In the genomic region with DNA sequence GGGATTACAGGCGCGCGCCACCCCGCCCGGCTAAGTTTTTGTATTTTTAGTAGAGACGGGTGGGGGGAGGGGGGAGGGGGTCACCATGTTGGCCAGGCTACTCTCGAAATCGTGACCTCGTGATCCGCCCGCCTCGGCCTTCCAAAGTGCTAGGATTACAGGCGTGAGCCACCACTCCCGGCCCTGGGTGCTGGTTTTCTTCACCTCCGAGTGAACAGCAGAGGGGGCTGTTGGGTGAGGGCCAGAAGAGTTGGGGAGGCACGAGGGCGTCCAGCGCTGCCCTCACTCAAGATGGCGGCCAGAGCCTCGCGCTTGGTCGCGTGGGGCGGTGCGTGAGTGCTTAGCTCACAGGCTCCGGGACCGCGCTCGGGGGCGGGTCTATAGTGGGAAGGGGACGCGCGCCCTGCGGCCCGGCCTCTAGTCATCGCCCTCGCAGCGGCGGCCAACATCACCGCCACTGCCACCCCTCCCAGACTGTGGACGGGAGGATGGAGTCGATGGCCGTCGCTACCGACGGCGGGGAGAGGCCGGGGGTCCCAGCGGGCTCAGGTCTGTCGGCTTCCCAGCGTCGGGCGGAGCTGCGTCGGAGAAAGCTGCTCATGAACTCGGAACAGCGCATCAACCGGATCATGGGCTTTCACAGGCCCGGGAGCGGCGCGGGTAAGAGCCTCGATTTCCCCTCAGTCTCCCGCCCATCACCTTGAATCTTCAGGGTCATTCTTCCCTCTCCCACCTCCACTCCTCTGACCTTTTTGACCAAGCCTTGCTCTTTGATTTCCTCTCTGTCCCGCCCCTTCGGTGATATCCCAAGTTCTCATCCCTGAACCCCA, we compare ENCODE assay signal across 8 cellular contexts. TPM values are rescaled to one million over a fixed set of nuclear protein-coding genes. Genes with fewer than 3 reads are reported as not detected.
DNase-seq lines count a peak whose midpoint lies in the region; ATAC-seq and TF ChIP-seq lines count a peak whose summit lies in the region.

CAMLG (plus strand) TSS at position 416 of the 830 bp plus-strand sequence; CDS start at position 489, 73 bp downstream.

- peak; percentile 48 for TF ChIP-seq RAD21 in Ishikawa (IDR thresholded peaks at IDR 0.05; ENCODE audit: low read depth)

- H3K4me1 ChIP-seq in PC-3 (ENCODE audit: insufficient read depth, low read length) (peaks cover 8% of the 10 kb centered on the region), mucosa of rectum (ENCODE audit: control insufficient read depth in 2 of 2, insufficient read depth in 2 of 2, low read length in 2 of 2) (peaks cover 9 to 12% of the 10 kb centered on the region in 2 donors)

- CTCF ChIA-PET in PC-3 (lab: Charles Lee): no interaction called here

- POLR2A ChIA-PET in PC-3 (lab: Charles Lee; ENCODE audit: unreplicated experiment): interaction anchor here (0.6 to 1.0 kb wide), 4 partner anchors 18 to 466 kb away, joined by 3 to 9 read pairs (median 5); no protein-coding TSS in a partner anchor

- H3F3A ChIP-seq in PC-3 (ENCODE audit: low read length, unreplicated experiment): no peaks in the 10 kb centered on the region

- BruUV-seq in PC-3 (replicated peaks; lab: Mats Ljungman, UMichigan): no TSS peak

- peak within 1 kb of the TSS; percentile 95 for H3K4me2 ChIP-seq in PC-3 (ENCODE audit: low read length)

- peak; percentile 94 for ATAC-seq in GM21576 (IDR thresholded peaks at IDR 0.05; ENCODE audit: unreplicated experiment)
- peak; percentile 93 for ATAC-seq in PC-3

- H3K79me2 ChIP-seq in PC-3 (ENCODE audit: low read length): peaks cover 37% of the 10 kb centered on the region

- H4K20me1 ChIP-seq in PC-3 (ENCODE audit: low read length): no peaks in the 10 kb centered on the region

- H3K27ac ChIP-seq in PC-3 (ENCODE audit: low read length) (peak within 1 kb of the TSS; percentile 70), mucosa of rectum (ENCODE audit: low read depth in 2 of 2, low read length in 2 of 2) (peak within 1 kb of the TSS; percentile 88 to 90)

- H2AFZ ChIP-seq in PC-3 (ENCODE audit: low read length): peak within 1 kb of the TSS; percentile 94

- no peaks in the 10 kb centered on the region for H3K27me3 ChIP-seq in PC-3 (ENCODE audit: low read length)
- no peaks in the 10 kb centered on the region for H3K27me3 ChIP-seq in mucosa of rectum (ENCODE audit: control insufficient read depth in 2 of 2, insufficient read depth in 2 of 2, low read length in 2 of 2)

- no peaks in the 10 kb centered on the region for H3K9me2 ChIP-seq in PC-3 (replicated peaks; ENCODE audit: low read length)

- H3K9me3 ChIP-seq in PC-3 (ENCODE audit: low read length) (no peaks in the 10 kb centered on the region), mucosa of rectum (ENCODE audit: control insufficient read depth in 2 of 2, low read length in 2 of 2) (no peaks in the 10 kb centered on the region)

- no peak for TF ChIP-seq EP300 in Ishikawa (IDR thresholded peaks at IDR 0.05; ENCODE audit: borderline replicate concordance)

- DNase-seq in DMS53 (lab: John Stamatoyannopoulos, UW) (peak; percentile 99), PC-3 (peak; percentile 95), epithelial cell of proximal tubule (ENCODE audit: low read depth) (peak; percentile 60)
- peak; percentile 97 for DNase-seq in activated T-cell treated with anti-CD3 and anti-CD28 coated beads, Interleukin-2, amount 50 U/mL, for 1 hour
- peak; percentile 98 for DNase-seq in stimulated activated CD8-positive, alpha-beta memory T cell treated with anti-CD3 and anti-CD28 coated beads, Interleukin-4, amount 100 ng/mL, for 48 hours

- TF ChIP-seq CTCF in PC-3 (conservative IDR thresholded peaks at IDR 0.05; ENCODE audit: low read depth, low read length) (peak; percentile 55; the same call in 1 of the 2 replicates), epithelial cell of proximal tubule (conservative IDR thresholded peaks at IDR 0.05; ENCODE audit: low read depth, low read length) (peak; percentile 63)

- intact Hi-C loops in PC-3 (cut with micrococcal nuclease): loop anchor here (1.0 to 2.0 kb wide), 2 partner anchors 20 to 167 kb away; partner anchors contain the start of genes DDX46 and PCBD2

- H3K36me3 ChIP-seq in PC-3 (ENCODE audit: low read depth, low read length) (no peaks in the 10 kb centered on the region; the same call in 1 of the 2 replicates), mucosa of rectum (ENCODE audit: control insufficient read depth in 2 of 2, insufficient read depth in 2 of 2, low read length in 2 of 2) (no peaks in the 10 kb centered on the region)

- H3K9ac ChIP-seq in PC-3 (ENCODE audit: low read length): peak within 1 kb of the TSS; percentile 90
- peak within 1 kb of the TSS; percentile 95 for H3K9ac ChIP-seq in mucosa of rectum (ENCODE audit: low read depth in 1 of 2, low read length in 2 of 2)

- H3K4me3 ChIP-seq in PC-3 (ENCODE audit: low read length) (peak within 1 kb of the TSS; percentile 94), epithelial cell of proximal tubule (ENCODE audit: low read depth, low read length) (peak within 1 kb of the TSS; percentile 88), mucosa of rectum (ENCODE audit: low read length in 2 of 2) (peak within 1 kb of the TSS; percentile 95 to 96)

TF ChIP-seq in Ishikawa, 13 proteins besides CTCF, POLR2A, EP300 and RAD21:
- TF ChIP-seq TEAD4 (IDR thresholded peaks at IDR 0.05): no peak
- TF ChIP-seq TAF1 (IDR thresholded peaks at IDR 0.05; ENCODE audit: low read depth): peak; percentile 57; the same call in 1 of the 2 replicates
- peak; percentile 93 for TF ChIP-seq EGR1 (IDR thresholded peaks at IDR 0.05)
- TF ChIP-seq CREB1 (IDR thresholded peaks at IDR 0.05; ENCODE audit: low read depth): peak; percentile 92
- peak; percentile 100 for TF ChIP-seq YY1 (IDR thresholded peaks at IDR 0.05; ENCODE audit: low read depth)
- no peak for TF ChIP-seq FOXM1 (IDR thresholded peaks at IDR 0.05; ENCODE audit: borderline replicate concordance, low read depth)
- no peak for TF ChIP-seq TCF12 (IDR thresholded peaks at IDR 0.05; ENCODE audit: low read depth)
- peak; percentile 30; the same call in 1 of the 2 replicates for TF ChIP-seq NFIC (IDR thresholded peaks at IDR 0.05)
- TF ChIP-seq, protein P1, sequence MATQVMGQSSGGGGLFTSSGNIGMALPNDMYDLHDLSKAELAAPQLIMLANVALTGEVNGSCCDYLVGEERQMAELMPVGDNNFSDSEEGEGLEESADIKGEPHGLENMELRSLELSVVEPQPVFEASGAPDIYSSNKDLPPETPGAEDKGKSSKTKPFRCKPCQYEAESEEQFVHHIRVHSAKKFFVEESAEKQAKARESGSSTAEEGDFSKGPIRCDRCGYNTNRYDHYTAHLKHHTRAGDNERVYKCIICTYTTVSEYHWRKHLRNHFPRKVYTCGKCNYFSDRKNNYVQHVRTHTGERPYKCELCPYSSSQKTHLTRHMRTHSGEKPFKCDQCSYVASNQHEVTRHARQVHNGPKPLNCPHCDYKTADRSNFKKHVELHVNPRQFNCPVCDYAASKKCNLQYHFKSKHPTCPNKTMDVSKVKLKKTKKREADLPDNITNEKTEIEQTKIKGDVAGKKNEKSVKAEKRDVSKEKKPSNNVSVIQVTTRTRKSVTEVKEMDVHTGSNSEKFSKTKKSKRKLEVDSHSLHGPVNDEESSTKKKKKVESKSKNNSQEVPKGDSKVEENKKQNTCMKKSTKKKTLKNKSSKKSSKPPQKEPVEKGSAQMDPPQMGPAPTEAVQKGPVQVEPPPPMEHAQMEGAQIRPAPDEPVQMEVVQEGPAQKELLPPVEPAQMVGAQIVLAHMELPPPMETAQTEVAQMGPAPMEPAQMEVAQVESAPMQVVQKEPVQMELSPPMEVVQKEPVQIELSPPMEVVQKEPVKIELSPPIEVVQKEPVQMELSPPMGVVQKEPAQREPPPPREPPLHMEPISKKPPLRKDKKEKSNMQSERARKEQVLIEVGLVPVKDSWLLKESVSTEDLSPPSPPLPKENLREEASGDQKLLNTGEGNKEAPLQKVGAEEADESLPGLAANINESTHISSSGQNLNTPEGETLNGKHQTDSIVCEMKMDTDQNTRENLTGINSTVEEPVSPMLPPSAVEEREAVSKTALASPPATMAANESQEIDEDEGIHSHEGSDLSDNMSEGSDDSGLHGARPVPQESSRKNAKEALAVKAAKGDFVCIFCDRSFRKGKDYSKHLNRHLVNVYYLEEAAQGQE (IDR thresholded peaks at IDR 0.05; ENCODE audit: low read depth): no peak
- peak; percentile 93 for TF ChIP-seq USF1 (IDR thresholded peaks at IDR 0.05)
- TF ChIP-seq CEBPB (IDR thresholded peaks at IDR 0.05): no peak
- TF ChIP-seq MAX (IDR thresholded peaks at IDR 0.05): peak; percentile 94
- TF ChIP-seq ZBTB7A (IDR thresholded peaks at IDR 0.05; ENCODE audit: low read depth): peak; percentile 83
TF ChIP-seq in Ishikawa: peak in this region for 8.

RNA-seq across cellular contexts. Expression of gene CAMLG, which starts in this region (rescaled TPM):
- 12.9 and 19.5 TPM in 2 replicates for total RNA-seq in PC-3 (2014; rRNA removed)
- total RNA-seq in epithelial cell of proximal tubule: 20.6 and 24.8 TPM in 2 replicates

Comparison
In these comparisons a context has a peak if more than half of its experiments do, and no peak if none do; other contexts are left out.
1. Peak in every context shown above with its lines: DNase-seq, ATAC-seq, H3K4me3 ChIP-seq and H3K27ac ChIP-seq.